ENCODE assay signal across 13 cellular contexts in the genomic region with DNA sequence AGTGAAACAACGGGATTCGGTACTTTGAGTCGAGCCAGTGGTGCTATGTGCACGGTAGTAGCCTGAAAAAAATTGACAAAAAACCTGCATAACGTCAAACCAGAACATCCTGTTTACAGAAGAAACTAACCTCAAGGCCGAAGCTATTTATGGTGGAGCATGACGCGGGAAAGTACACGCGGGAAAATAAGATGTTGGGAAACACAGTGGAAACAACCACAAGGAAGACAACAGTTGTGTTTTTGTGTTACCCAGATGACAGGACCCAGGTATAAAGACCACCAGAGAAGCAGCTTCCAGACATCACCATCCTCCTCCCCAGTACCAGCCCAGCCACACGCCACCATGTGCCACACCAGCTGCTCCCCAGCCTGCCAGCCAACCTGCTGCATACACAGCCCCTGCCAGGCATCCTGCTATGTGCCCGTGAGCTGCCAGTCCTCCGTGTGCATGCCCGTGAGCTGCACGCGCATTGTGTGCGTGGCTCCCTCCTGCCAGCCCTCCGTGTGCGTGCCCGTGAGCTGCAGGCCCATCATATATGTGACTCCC. TPM values are rescaled to one million over a fixed set of nuclear protein-coding genes. Genes with fewer than 3 reads are reported as not detected.
DNase-seq lines count a peak whose midpoint lies in the region; ATAC-seq and TF ChIP-seq lines count a peak whose summit lies in the region.
"Had no signal": no experiment of that assay in that cellular context is flagged by ENCODE, and none has a peak within 500 bp of the region (broad histone marks: within the 10 kb centered on the region; RNA-seq: fewer than 3 reads in every experiment).

A gene with protein sequence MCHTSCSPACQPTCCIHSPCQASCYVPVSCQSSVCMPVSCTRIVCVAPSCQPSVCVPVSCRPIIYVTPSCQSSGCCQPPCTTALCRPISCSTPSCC (plus strand): TSS at position 298 of the 549 bp plus-strand sequence. CDS start 48 bp downstream, at position 346.

- peak; percentile 72 for ATAC-seq in stimulated activated effector memory CD8-positive, alpha-beta T cell treated with anti-CD3 and anti-CD28 coated beads, Interleukin-12 subunit alpha, Interleukin-12 subunit beta, amount 100 ng/mL, for 72 hours
- ATAC-seq in psoas muscle, result no peak
- ATAC-seq: stimulated activated naive B cell treated with anti-CD40 and anti-IgM and Interleukin-4, amounts not matched to agents 10 μg/mL and 1 μg/mL and 100 μg/mL, for 72 hours had no signal

- H3K9me3 Mint-ChIP-seq in stimulated activated effector memory CD8-positive, alpha-beta T cell treated with anti-CD3 and anti-CD28 coated beads, Interleukin-12 subunit alpha, Interleukin-12 subunit beta, amount 100 ng/mL, for 72 hours, result peaks cover 11% of the 10 kb centered on the region
- H3K9me3 Mint-ChIP-seq in endothelial cell (ENCODE audit: unreplicated experiment), result no peaks in the 10 kb centered on the region

- no peak within 1 kb of the TSS for H3K4me3 ChIP-seq in psoas muscle
- H3K4me3 ChIP-seq: heart right ventricle had no signal

- no peak for TF ChIP-seq CTCF in endothelial cell (IDR thresholded peaks at IDR 0.05; ENCODE audit: unreplicated experiment)
- TF ChIP-seq CTCF in psoas muscle (IDR thresholded peaks at IDR 0.05), result no peak

- H3K4me1 ChIP-seq in psoas muscle, result no peaks in the 10 kb centered on the region
- H3K4me1 ChIP-seq: heart right ventricle had no signal

- H3K27me3 ChIP-seq in psoas muscle (ENCODE audit: insufficient read depth in 3 of 3, low read length in 2 of 3), result peaks cover 2 to 44% (median 5%) of the 10 kb centered on the region in 3 donors

- no peaks in the 10 kb centered on the region for H3K9me3 ChIP-seq in psoas muscle

- no peaks in the 10 kb centered on the region for H3K36me3 Mint-ChIP-seq in stimulated activated effector memory CD8-positive, alpha-beta T cell treated with anti-CD3 and anti-CD28 coated beads, Interleukin-12 subunit alpha, Interleukin-12 subunit beta, amount 100 ng/mL, for 72 hours
- H3K36me3 Mint-ChIP-seq in endothelial cell (ENCODE audit: low read depth, unreplicated experiment), result peaks cover 13% of the 10 kb centered on the region

- peaks cover 3% of the 10 kb centered on the region for H3K27me3 Mint-ChIP-seq in endothelial cell (ENCODE audit: unreplicated experiment)

- 69 to 78% (median 72%) methylated on average over 20 of the region's 20 CpGs for WGBS in psoas muscle, 3 donors

- H3K27ac Mint-ChIP-seq in stimulated activated effector memory CD8-positive, alpha-beta T cell treated with anti-CD3 and anti-CD28 coated beads, Interleukin-12 subunit alpha, Interleukin-12 subunit beta, amount 100 ng/mL, for 72 hours, result peak within 1 kb of the TSS; percentile 90
- H3K27ac Mint-ChIP-seq in endothelial cell (ENCODE audit: unreplicated experiment), result no peak within 1 kb of the TSS
- H3K27ac Mint-ChIP-seq: stimulated activated naive B cell treated with anti-CD40 and anti-IgM and Interleukin-4, amounts not matched to agents 10 μg/mL and 1 μg/mL and 100 μg/mL, for 72 hours had no signal

- H3K4me1 Mint-ChIP-seq in stimulated activated effector memory CD8-positive, alpha-beta T cell treated with anti-CD3 and anti-CD28 coated beads, Interleukin-12 subunit alpha, Interleukin-12 subunit beta, amount 100 ng/mL, for 72 hours, result peaks cover 65% of the 10 kb centered on the region
- peaks cover 7% of the 10 kb centered on the region for H3K4me1 Mint-ChIP-seq in endothelial cell (ENCODE audit: unreplicated experiment)
- H3K4me1 Mint-ChIP-seq: stimulated activated naive B cell treated with anti-CD40 and anti-IgM and Interleukin-4, amounts not matched to agents 10 μg/mL and 1 μg/mL and 100 μg/mL, for 72 hours had no signal

- peak within 1 kb of the TSS; percentile 70 for H3K4me3 Mint-ChIP-seq in stimulated activated effector memory CD8-positive, alpha-beta T cell treated with anti-CD3 and anti-CD28 coated beads, Interleukin-12 subunit alpha, Interleukin-12 subunit beta, amount 100 ng/mL, for 72 hours
- H3K4me3 Mint-ChIP-seq in endothelial cell (ENCODE audit: unreplicated experiment), result no peak within 1 kb of the TSS
- H3K4me3 Mint-ChIP-seq: stimulated activated naive B cell treated with anti-CD40 and anti-IgM and Interleukin-4, amounts not matched to agents 10 μg/mL and 1 μg/mL and 100 μg/mL, for 72 hours had no signal

- H3K36me3 ChIP-seq in psoas muscle (ENCODE audit: insufficient read depth in 1 of 2, low read depth in 1 of 2), result no peaks in the 10 kb centered on the region
- H3K36me3 ChIP-seq: heart right ventricle had no signal

- intact Hi-C loops in psoas muscle (cut with DNase I), result no loop called here

- DNase-seq in DMS 273 (lab: John Stamatoyannopoulos, UW; ENCODE audit: unreplicated experiment) (peak; percentile 63), DMS 273 treated with DMSO at 0.1 percent for 48 hours (lab: John Stamatoyannopoulos, UW) (no peak), HK-2 (ENCODE audit: unreplicated experiment) (no peak), endothelial cell (ENCODE audit: low spot score) (no peak), psoas muscle (no peak)
- peak; percentile 64 for DNase-seq in activated CD4-positive, alpha-beta T cell treated with anti-CD3 and anti-CD28 coated beads, Interleukin-2, amount 50 U/mL, for 1 hour
- peak; percentile 91 for DNase-seq in central memory CD4-positive, alpha-beta T cell
- DNase-seq in stimulated activated effector memory CD8-positive, alpha-beta T cell treated with anti-CD3 and anti-CD28 coated beads, Interleukin-12 subunit alpha, Interleukin-12 subunit beta, amount 100 ng/mL, for 72 hours (ENCODE audit: low spot score in 2 of 2), result peak in 1 of 2 donors; percentile 66
- DNase-seq: dermis blood vessel endothelial cell; heart right ventricle; NCI-H526 treated with DMSO at 0.1 percent for 48 hours; stimulated activated naive B cell treated with anti-CD40 and anti-IgM and Interleukin-4, amounts not matched to agents 10 μg/mL and 1 μg/mL and 100 μg/mL, for 72 hours had no signal

- no peak within 1 kb of the TSS for H3K27ac ChIP-seq in psoas muscle
- H3K27ac ChIP-seq: 22Rv1 had no signal

RNA-seq across cellular contexts. Expression of the gene that starts here (rescaled TPM):
- total RNA-seq in endothelial cell (ENCODE audit: unreplicated experiment) (not detected), psoas muscle (not detected)
- not detected for polyA plus RNA-seq in psoas muscle
- total RNA-seq: dermis blood vessel endothelial cell, heart right ventricle had no signal
- polyA plus RNA-seq: heart right ventricle had no signal

Comparison
In these comparisons a context has a peak if more than half of its experiments do, and no peak if none do; other contexts are left out.
1. DNase-seq: peak in DMS 273 (single experiment), activated CD4-positive, alpha-beta T cell treated with anti-CD3 and anti-CD28 coated beads, Interleukin-2, amount 50 U/mL, for 1 hour (single experiment) and central memory CD4-positive, alpha-beta T cell (single experiment); none in DMS 273 treated with DMSO at 0.1 percent for 48 hours (single experiment), HK-2 (single experiment), endothelial cell (single experiment) and psoas muscle (0 of 2).